In genomic region chr17:7559307-7560171, GRCh38 we compare ENCODE assay signal across 8 cellular contexts. TPM values are rescaled to one million over a fixed set of nuclear protein-coding genes. Genes with fewer than 3 reads are reported as not detected.
DNase-seq lines count a peak whose midpoint lies in the region; ATAC-seq and TF ChIP-seq lines count a peak whose summit lies in the region.

No MANE protein-coding gene starts in this region.

- H3K27ac Mint-ChIP-seq in activated CD4-positive, alpha-beta T cell treated with anti-CD3 and anti-CD28 coated beads, Interleukin-2, amount 10 ng/mL, durations not matched to agents 7 days and 5 days: peak overlapping the region; percentile 82
- H3K27ac Mint-ChIP-seq in activated naive CD8-positive, alpha-beta T cell treated with anti-CD3 and anti-CD28 coated beads for 36 hours: peak overlapping the region; percentile 92

- H3K27me3 ChIP-seq in liver (ENCODE audit: control insufficient read depth in 4 of 4, insufficient read depth in 4 of 4, low read length in 3 of 4) (no peaks in the 10 kb centered on the region), suprapubic skin (no peaks in the 10 kb centered on the region)

- POLR2A ChIA-PET in activated CD4-positive, alpha-beta T cell treated with anti-CD3 and anti-CD28 coated beads, Interleukin-2, amount 10 ng/mL, durations not matched to agents 7 days and 5 days (lab: Charles Lee): interaction anchor here (1.5 kb wide), 1 partner anchor 128 kb away, joined by 4 read pairs; the partner anchor contains the start of gene WRAP53

- no peak overlapping the region for H3K4me3 Mint-ChIP-seq in activated CD4-positive, alpha-beta T cell treated with anti-CD3 and anti-CD28 coated beads, Interleukin-2, amount 10 ng/mL, durations not matched to agents 7 days and 5 days
- peak overlapping the region; percentile 90 for H3K4me3 Mint-ChIP-seq in activated naive CD8-positive, alpha-beta T cell treated with anti-CD3 and anti-CD28 coated beads for 36 hours

- H3K9me3 ChIP-seq in liver (ENCODE audit: control insufficient read depth in 4 of 4, low read length in 3 of 4): no peaks in the 10 kb centered on the region
- no peaks in the 10 kb centered on the region for H3K9me3 ChIP-seq in suprapubic skin

- H3K9ac ChIP-seq in liver (ENCODE audit: low read depth in 1 of 2, low read length in 2 of 2): peak overlapping the region in 1 of 2 donors; percentile 76

- no peak for TF ChIP-seq RAD21 in liver (IDR thresholded peaks at IDR 0.05)

- H3K36me3 ChIP-seq in liver (ENCODE audit: control insufficient read depth in 4 of 4, insufficient read depth in 3 of 4, low read depth in 1 of 4, low read length in 3 of 4) (peaks cover 0 to 8% (median 0%) of the 10 kb centered on the region in 4 donors), suprapubic skin (peaks cover 13% of the 10 kb centered on the region)

- no peaks in the 10 kb centered on the region for H3K9me3 Mint-ChIP-seq in activated CD4-positive, alpha-beta T cell treated with anti-CD3 and anti-CD28 coated beads, Interleukin-2, amount 10 ng/mL, durations not matched to agents 7 days and 5 days
- H3K9me3 Mint-ChIP-seq in activated naive CD8-positive, alpha-beta T cell treated with anti-CD3 and anti-CD28 coated beads for 36 hours: no peaks in the 10 kb centered on the region

- H3K27me3 Mint-ChIP-seq in activated CD4-positive, alpha-beta T cell treated with anti-CD3 and anti-CD28 coated beads, Interleukin-2, amount 10 ng/mL, durations not matched to agents 7 days and 5 days: no peaks in the 10 kb centered on the region
- no peaks in the 10 kb centered on the region for H3K27me3 Mint-ChIP-seq in activated naive CD8-positive, alpha-beta T cell treated with anti-CD3 and anti-CD28 coated beads for 36 hours

- no peak for TF ChIP-seq POLR2A in suprapubic skin (IDR thresholded peaks at IDR 0.05)

- H3K4me1 Mint-ChIP-seq in activated CD4-positive, alpha-beta T cell treated with anti-CD3 and anti-CD28 coated beads, Interleukin-2, amount 10 ng/mL, durations not matched to agents 7 days and 5 days: peaks cover 68% of the 10 kb centered on the region
- H3K4me1 Mint-ChIP-seq in activated naive CD8-positive, alpha-beta T cell treated with anti-CD3 and anti-CD28 coated beads for 36 hours: peaks cover 49% of the 10 kb centered on the region

- no peak overlapping the region for H3K4me3 ChIP-seq in liver (ENCODE audit: low read depth in 1 of 3, low read length in 3 of 3)
- peak overlapping the region; percentile 96 for H3K4me3 ChIP-seq in suprapubic skin

- H3K36me3 Mint-ChIP-seq in activated CD4-positive, alpha-beta T cell treated with anti-CD3 and anti-CD28 coated beads, Interleukin-2, amount 10 ng/mL, durations not matched to agents 7 days and 5 days (ENCODE audit: low read depth): peaks cover 40% of the 10 kb centered on the region
- H3K36me3 Mint-ChIP-seq in activated naive CD8-positive, alpha-beta T cell treated with anti-CD3 and anti-CD28 coated beads for 36 hours: peaks cover 19% of the 10 kb centered on the region

- no peak for ATAC-seq in GM21390 (IDR thresholded peaks at IDR 0.05; ENCODE audit: unreplicated experiment)
- no peak for ATAC-seq in HG02981 (IDR thresholded peaks at IDR 0.05; ENCODE audit: unreplicated experiment)

- 70% methylated on average over 18 of the region's 18 CpGs for WGBS in liver
- WGBS in suprapubic skin: 50% methylated on average over 18 of the region's 18 CpGs

- H3K27ac ChIP-seq in liver (ENCODE audit: low read depth in 1 of 2, low read length in 2 of 2) (peak overlapping the region; percentile 79 to 94), suprapubic skin (peak overlapping the region; percentile 95)

- no peak for TF ChIP-seq EP300 in suprapubic skin (IDR thresholded peaks at IDR 0.05)

- TF ChIP-seq CTCF in liver (IDR thresholded peaks at IDR 0.05; ENCODE audit: low read depth, low read length, missing input control) (no peak), suprapubic skin (IDR thresholded peaks at IDR 0.05) (no peak)

- H3K4me1 ChIP-seq in liver (ENCODE audit: control insufficient read depth in 4 of 4, insufficient read depth in 4 of 4, low read length in 3 of 4) (peaks cover 10 to 55% (median 41%) of the 10 kb centered on the region in 4 donors), suprapubic skin (peaks cover 57% of the 10 kb centered on the region)

- no peak for DNase-seq in activated CD4-positive, alpha-beta T cell treated with anti-CD3 and anti-CD28 coated beads, Interleukin-2, amount 10 ng/mL, durations not matched to agents 7 days and 5 days
- DNase-seq in activated CD4-positive, alpha-beta T cell treated with anti-CD3 and anti-CD28 coated beads, Interleukin-2, amount 50 U/mL, for 48 hours: no peak
- no peak for DNase-seq in activated naive CD8-positive, alpha-beta T cell treated with anti-CD3 and anti-CD28 coated beads for 36 hours
- DNase-seq in suprapubic skin (ENCODE audit: low spot score in 2 of 2) (no peak), NCI-H2196 (lab: John Stamatoyannopoulos, UW; ENCODE audit: unreplicated experiment) (no peak)

- CTCF ChIA-PET in activated CD4-positive, alpha-beta T cell treated with anti-CD3 and anti-CD28 coated beads, Interleukin-2, amount 10 ng/mL, durations not matched to agents 7 days and 5 days (lab: Charles Lee): interaction anchor here (0.6 to 3.3 kb wide), 38 partner anchors 7 to 224 kb away, joined by 3 to 38 read pairs (median 6); partner anchors contain the start of genes ACAP1, CD68, CHRNB1 and FGF11

TF ChIP-seq in liver, 16 proteins besides CTCF, POLR2A, EP300 and RAD21 (continues in another document):
- no peak for TF ChIP-seq HNF4G (IDR thresholded peaks at IDR 0.05)
- TF ChIP-seq, protein P1, sequence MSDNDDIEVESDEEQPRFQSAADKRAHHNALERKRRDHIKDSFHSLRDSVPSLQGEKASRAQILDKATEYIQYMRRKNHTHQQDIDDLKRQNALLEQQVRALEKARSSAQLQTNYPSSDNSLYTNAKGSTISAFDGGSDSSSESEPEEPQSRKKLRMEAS (IDR thresholded peaks at IDR 0.05): no peak
- TF ChIP-seq RXRA (IDR thresholded peaks at IDR 0.05): no peak
- TF ChIP-seq FOXA2 (IDR thresholded peaks at IDR 0.05): no peak
- TF ChIP-seq REST (IDR thresholded peaks at IDR 0.05): no peak
- TF ChIP-seq GABPA (IDR thresholded peaks at IDR 0.05 in 1 of 2, conservative IDR thresholded peaks at IDR 0.05 in 1 of 2): no peak
- TF ChIP-seq NR2F2 (IDR thresholded peaks at IDR 0.05): no peak

RNA-seq across cellular contexts. Expression of gene TNFSF13, which starts 1.0 kb away (rescaled TPM):
- total RNA-seq in activated CD4-positive, alpha-beta T cell treated with anti-CD3 and anti-CD28 coated beads, Interleukin-2, amount 10 ng/mL, durations not matched to agents 7 days and 5 days: 1 to 10 TPM; 3.8 to 4.0 TPM
- total RNA-seq in activated naive CD8-positive, alpha-beta T cell treated with anti-CD3 and anti-CD28 coated beads for 36 hours: 1 to 10 TPM; 6.3 to 7.3 TPM
- total RNA-seq in liver (1 to 10 TPM; 1.4 to 4.6 TPM), suprapubic skin (10 to 100 TPM in 3 of 4 donors, 1 to 10 TPM in 1; 9.6 to 26.6 (median 15.5) TPM)
- 1 to 10 TPM; 4.4 to 9.3 TPM for polyA plus RNA-seq in liver

RNA-seq across cellular contexts. Expression of gene SENP3, which starts 2.2 kb away (rescaled TPM):
- total RNA-seq in activated CD4-positive, alpha-beta T cell treated with anti-CD3 and anti-CD28 coated beads, Interleukin-2, amount 10 ng/mL, durations not matched to agents 7 days and 5 days: 10 to 100 TPM; 51.8 to 53.0 TPM
- 100 to 1,000 TPM in 1 of 2 experiments, 10 to 100 TPM in 1; 96.5 to 100 TPM for total RNA-seq in activated naive CD8-positive, alpha-beta T cell treated with anti-CD3 and anti-CD28 coated beads for 36 hours
- total RNA-seq in liver (10 to 100 TPM; 21.3 to 29.2 TPM), suprapubic skin (10 to 100 TPM; 40.2 to 53.5 (median 51.6) TPM)
- polyA plus RNA-seq in liver: 10 to 100 TPM in 1 of 2 donors, 1 to 10 TPM in 1; 4.9 to 18.2 TPM

RNA-seq across cellular contexts. Expression of gene TNFSF12, which starts 10.7 kb away (rescaled TPM):
- 10 to 100 TPM; 79.6 to 82.5 TPM for total RNA-seq in activated CD4-positive, alpha-beta T cell treated with anti-CD3 and anti-CD28 coated beads, Interleukin-2, amount 10 ng/mL, durations not matched to agents 7 days and 5 days
- total RNA-seq in activated naive CD8-positive, alpha-beta T cell treated with anti-CD3 and anti-CD28 coated beads for 36 hours: 10 to 100 TPM; 11.6 to 15.1 TPM
- 1 to 10 TPM; 4.2 to 5.7 TPM for total RNA-seq in liver
- 10 to 100 TPM in 1 of 2 donors, 1 to 10 TPM in 1; 5.2 to 13.1 TPM for polyA plus RNA-seq in liver
- 10 to 100 TPM; 12.7 to 28.4 (median 18.0) TPM for total RNA-seq in suprapubic skin

RNA-seq across cellular contexts. Expression of gene CD68, which starts 19.9 kb away (rescaled TPM):
- total RNA-seq in activated CD4-positive, alpha-beta T cell treated with anti-CD3 and anti-CD28 coated beads, Interleukin-2, amount 10 ng/mL, durations not matched to agents 7 days and 5 days: 1 to 10 TPM; 3.8 to 4.4 TPM
- total RNA-seq in activated naive CD8-positive, alpha-beta T cell treated with anti-CD3 and anti-CD28 coated beads for 36 hours: 1 to 10 TPM; 6.6 to 6.7 TPM
- 10 to 100 TPM; 15.8 to 50.4 TPM for total RNA-seq in liver
- polyA plus RNA-seq in liver: 10 to 100 TPM; 14.2 to 88.6 TPM
- total RNA-seq in suprapubic skin: 10 to 100 TPM in 1 of 4 donors, 1 to 10 TPM in 3; 5.0 to 13.2 (median 9.6) TPM

RNA-seq across cellular contexts. Expression of gene MPDU1, which starts 24.1 kb away (rescaled TPM):
- 10 to 100 TPM; 62.3 to 81.7 TPM for total RNA-seq in activated CD4-positive, alpha-beta T cell treated with anti-CD3 and anti-CD28 coated beads, Interleukin-2, amount 10 ng/mL, durations not matched to agents 7 days and 5 days
- total RNA-seq in activated naive CD8-positive, alpha-beta T cell treated with anti-CD3 and anti-CD28 coated beads for 36 hours: 10 to 100 TPM; 72.8 to 77.2 TPM
- 100 to 1,000 TPM in 1 of 2 donors, 10 to 100 TPM in 1; 71.6 to 111 TPM for total RNA-seq in liver
- 100 to 1,000 TPM in 1 of 2 donors, 10 to 100 TPM in 1; 55.3 to 136 TPM for polyA plus RNA-seq in liver
- 100 to 1,000 TPM in 1 of 4 donors, 10 to 100 TPM in 3; 54.3 to 104 (median 86.3) TPM for total RNA-seq in suprapubic skin
